ENCODE assay signal across 21 cellular contexts in genomic region chr11:63620928-63621539, GRCh38. TPM values are rescaled to one million over a fixed set of nuclear protein-coding genes. Genes with fewer than 3 reads are reported as not detected.
DNase-seq lines count a peak whose midpoint lies in the region; ATAC-seq and TF ChIP-seq lines count a peak whose summit lies in the region.
"Had no signal": no experiment of that assay in that cellular context is flagged by ENCODE, and none has a peak within 500 bp of the region (broad histone marks: within the 10 kb centered on the region; RNA-seq: fewer than 3 reads in every experiment).

No MANE protein-coding gene starts in this region.

- no peak for DNase-seq in stimulated activated naive CD8-positive, alpha-beta T cell treated with anti-CD3 and anti-CD28 coated beads, Interleukin-15, Interleukin-2, amounts not matched to agents 100 U/mL and 50 U/mL, for 24 hours
- peak; percentile 90 for DNase-seq in NOMO-1 treated with dmso at 0.1 percent for 144 hours (lab: John Stamatoyannopoulos, UW; ENCODE audit: unreplicated experiment)
- no peak for DNase-seq in glutamatergic neuron
- DNase-seq in central memory CD4-positive, alpha-beta T cell = no peak
- DNase-seq in activated effector memory CD4-positive, alpha-beta T cell treated with anti-CD3 and anti-CD28 coated beads, Interleukin-2, amount 50 U/mL, for 16 hours = no peak
- DNase-seq: activated CD4-positive, alpha-beta T cell treated with anti-CD3 and anti-CD28 coated beads for 1 hour; activated T-cell treated with anti-CD3 and anti-CD28 coated beads for 4 hours; DMS79 treated with DMSO at 0.1 percent for 48 hours; NCI-H1048; NCI-H226; PC-3; posterior cingulate gyrus; stimulated activated CD4-positive, alpha-beta T cell treated with anti-CD3 and anti-CD28 coated beads, Interleukin-12 subunit alpha, Interleukin-12 subunit beta, amount 100 ng/mL, for 4 hours had no signal

- no peaks in the 10 kb centered on the region for H3K36me3 Mint-ChIP-seq in stimulated activated naive CD8-positive, alpha-beta T cell treated with anti-CD3 and anti-CD28 coated beads, Interleukin-15, Interleukin-2, amounts not matched to agents 100 ng/mL and 50 ng/mL, for 24 hours (ENCODE audit: low read depth)
- H3K36me3 Mint-ChIP-seq in glutamatergic neuron (ENCODE audit: unreplicated experiment) = no peaks in the 10 kb centered on the region

- no peaks in the 10 kb centered on the region for H3K27me3 Mint-ChIP-seq in stimulated activated naive CD8-positive, alpha-beta T cell treated with anti-CD3 and anti-CD28 coated beads, Interleukin-15, Interleukin-2, amounts not matched to agents 100 ng/mL and 50 ng/mL, for 24 hours
- peaks cover 2% of the 10 kb centered on the region for H3K27me3 Mint-ChIP-seq in glutamatergic neuron (ENCODE audit: unreplicated experiment)

- no peak for TF ChIP-seq CTCF in glutamatergic neuron (IDR thresholded peaks at IDR 0.05; ENCODE audit: partially characterized antibody, unreplicated experiment)

- H3K4me3 Mint-ChIP-seq in stimulated activated naive CD8-positive, alpha-beta T cell treated with anti-CD3 and anti-CD28 coated beads, Interleukin-15, Interleukin-2, amounts not matched to agents 100 ng/mL and 50 ng/mL, for 24 hours = no peak overlapping the region
- no peak overlapping the region for H3K4me3 Mint-ChIP-seq in glutamatergic neuron (ENCODE audit: unreplicated experiment)

- no peaks in the 10 kb centered on the region for H3K9me3 Mint-ChIP-seq in stimulated activated naive CD8-positive, alpha-beta T cell treated with anti-CD3 and anti-CD28 coated beads, Interleukin-15, Interleukin-2, amounts not matched to agents 100 ng/mL and 50 ng/mL, for 24 hours
- H3K9me3 Mint-ChIP-seq in glutamatergic neuron (ENCODE audit: unreplicated experiment) = peaks cover 6% of the 10 kb centered on the region

- H3K27ac Mint-ChIP-seq in stimulated activated naive CD8-positive, alpha-beta T cell treated with anti-CD3 and anti-CD28 coated beads, Interleukin-15, Interleukin-2, amounts not matched to agents 100 ng/mL and 50 ng/mL, for 24 hours = peak overlapping the region; percentile 55
- H3K27ac Mint-ChIP-seq in glutamatergic neuron (ENCODE audit: unreplicated experiment) = peak overlapping the region; percentile 15

- H3K4me1 Mint-ChIP-seq in stimulated activated naive CD8-positive, alpha-beta T cell treated with anti-CD3 and anti-CD28 coated beads, Interleukin-15, Interleukin-2, amounts not matched to agents 100 ng/mL and 50 ng/mL, for 24 hours (ENCODE audit: low read depth) = peaks cover 8% of the 10 kb centered on the region
- H3K4me1 Mint-ChIP-seq in glutamatergic neuron (ENCODE audit: low read depth, unreplicated experiment) = peaks cover 4% of the 10 kb centered on the region

- ATAC-seq in stimulated activated naive CD8-positive, alpha-beta T cell treated with anti-CD3 and anti-CD28 coated beads, Interleukin-15, Interleukin-2, amounts not matched to agents 100 U/mL and 50 U/mL, for 24 hours = no peak
- ATAC-seq in HG02763 (IDR thresholded peaks at IDR 0.05; ENCODE audit: unreplicated experiment) (no peak), GM19035 (IDR thresholded peaks at IDR 0.05; ENCODE audit: unreplicated experiment) (no peak)
- ATAC-seq: gastroesophageal sphincter, PC-3 had no signal

RNA-seq across cellular contexts. Expression of gene PLAAT3, which starts 6.8 kb away (rescaled TPM):
- 43.6 TPM for total RNA-seq in glutamatergic neuron (ENCODE audit: unreplicated experiment)

RNA-seq across cellular contexts. Expression of gene ATL3, which starts 50.1 kb away (rescaled TPM):
- 9.4 TPM for total RNA-seq in glutamatergic neuron (ENCODE audit: unreplicated experiment)

RNA-seq across cellular contexts. Expression of gene PLAAT2, which starts 57.9 kb away (rescaled TPM):
- total RNA-seq in glutamatergic neuron (ENCODE audit: unreplicated experiment) = not detected
- total RNA-seq: cerebellum, endothelial cell of umbilical vein, gastroesophageal sphincter, HT1080, subcutaneous adipose tissue had no signal
